9 cellular contexts compared by ENCODE assay signal in genomic region chr4:143911528-143912407, GRCh38. TPM values are rescaled to one million over a fixed set of nuclear protein-coding genes. Genes with fewer than 3 reads are reported as not detected.
DNase-seq lines count a peak whose midpoint lies in the region; ATAC-seq and TF ChIP-seq lines count a peak whose summit lies in the region.
"Not testable (repeated sequence)": the region's sequence is repeated elsewhere in the genome, so short reads cannot be mapped to it uniquely, and the experiment has no call there.
"Had no signal": no experiment of that assay in that cellular context is flagged by ENCODE, and none has a peak within 500 bp of the region (broad histone marks: within the 10 kb centered on the region; RNA-seq: fewer than 3 reads in every experiment).

No MANE protein-coding gene starts in this region.

- H3K9ac ChIP-seq in SK-N-MC (ENCODE audit: insufficient read length) = peak overlapping the region; percentile 59

- WGBS in esophagus muscularis mucosa = 51% methylated on average over 18 of the region's 59 CpGs

- peak overlapping the region; percentile 68 to 92 (median 92) for H3K4me3 Mint-ChIP-seq in CD4-positive, CD25-positive, alpha-beta regulatory T cell

- H3K36me3 ChIP-seq in CD4-positive, CD25-positive, alpha-beta regulatory T cell (ENCODE audit: control insufficient read depth, insufficient read depth, low read length); SK-N-MC (ENCODE audit: insufficient read depth, low read length); esophagus muscularis mucosa; mucosa of descending colon (ENCODE audit: low read depth): not testable (repeated sequence)

- intact Hi-C loops in esophagus muscularis mucosa (cut with DNase I); mucosa of descending colon (cut with DNase I, micrococcal nuclease): not testable (repeated sequence)

- TF ChIP-seq EP300 in esophagus muscularis mucosa (IDR thresholded peaks at IDR 0.05) = not testable (repeated sequence)

- not testable (repeated sequence) for TF ChIP-seq POLR2A in esophagus muscularis mucosa (IDR thresholded peaks at IDR 0.05; ENCODE audit: low read depth)

- H3K4me1 Mint-ChIP-seq in CD4-positive, CD25-positive, alpha-beta regulatory T cell = peaks cover 0 to 21% (median 9%) of the 10 kb centered on the region in 4 donors

- not testable (repeated sequence) for H3K27ac ChIP-seq in CD4-positive, CD25-positive, alpha-beta regulatory T cell (ENCODE audit: insufficient read depth, low read length, poor library complexity, severe bottlenecking); SK-N-MC
- peak overlapping the region in 1 of 4 donors; percentile 54 for H3K27ac ChIP-seq in esophagus muscularis mucosa (replicated peaks in 1 of 4)

- not testable (repeated sequence) for H3K4me1 ChIP-seq in CD4-positive, CD25-positive, alpha-beta regulatory T cell (ENCODE audit: control insufficient read depth, insufficient read depth, low read length, poor library complexity, severe bottlenecking); esophagus muscularis mucosa; mucosa of descending colon (ENCODE audit: low read depth)

- TF ChIP-seq CTCF in esophagus muscularis mucosa (IDR thresholded peaks at IDR 0.05); mucosa of descending colon (IDR thresholded peaks at IDR 0.05): not testable (repeated sequence)

- H3K27me3 ChIP-seq in CD4-positive, CD25-positive, alpha-beta regulatory T cell (ENCODE audit: control insufficient read depth, insufficient read depth, low read length); esophagus muscularis mucosa: not testable (repeated sequence)

- H3K36me3 Mint-ChIP-seq in CD4-positive, CD25-positive, alpha-beta regulatory T cell = not testable (repeated sequence)

- not testable (repeated sequence) for H3K27me3 Mint-ChIP-seq in CD4-positive, CD25-positive, alpha-beta regulatory T cell

- ATAC-seq in CD4-positive, CD25-positive, alpha-beta regulatory T cell (ENCODE audit: low read depth in 2 of 2) = peak; percentile 53 to 60
- ATAC-seq in HG02884 (IDR thresholded peaks at IDR 0.05; ENCODE audit: unreplicated experiment) (peak; percentile 58), mucosa of descending colon (peak; percentile 61)

- H3K9me3 ChIP-seq in CD4-positive, CD25-positive, alpha-beta regulatory T cell (ENCODE audit: control insufficient read depth in 2 of 2, low read length in 2 of 2); SK-N-MC (ENCODE audit: low read depth, low read length); esophagus muscularis mucosa; mucosa of descending colon: not testable (repeated sequence)

- DNase-seq in CD4-positive, CD25-positive, alpha-beta regulatory T cell = peak in 2 of 3 donors; percentile 28 to 51
- DNase-seq in GM19238 (ENCODE audit: insufficient read length, low spot score) = peak; percentile 2
- DNase-seq in SK-N-MC (ENCODE audit: low read depth, low spot score); esophagus muscularis mucosa (ENCODE audit: extremely low spot score): not testable (repeated sequence)
- peak; percentile 76 for DNase-seq in activated effector memory CD4-positive, alpha-beta T cell treated with anti-CD3 and anti-CD28 coated beads, Interleukin-2, amount 50 U/mL, for 16 hours
- peak; percentile 14 to 57 (median 38) for DNase-seq in mucosa of descending colon
- DNase-seq in stimulated activated CD8-positive, alpha-beta memory T cell treated with anti-CD3 and anti-CD28 coated beads, Interleukin-12 subunit alpha, Interleukin-12 subunit beta, amount 100 ng/mL, for 24 hours (ENCODE audit: extremely low read depth) = peak; percentile 0

- not testable (repeated sequence) for H3K9me3 Mint-ChIP-seq in CD4-positive, CD25-positive, alpha-beta regulatory T cell

- H3K4me3 ChIP-seq in CD4-positive, CD25-positive, alpha-beta regulatory T cell (ENCODE audit: low read depth, low read length) = peak overlapping the region; percentile 32
- peak overlapping the region; percentile 77 for H3K4me3 ChIP-seq in SK-N-MC
- peak overlapping the region; percentile 42 to 60 (median 46) for H3K4me3 ChIP-seq in esophagus muscularis mucosa
- not testable (repeated sequence) for H3K4me3 ChIP-seq in mucosa of descending colon

- H3K27ac Mint-ChIP-seq in CD4-positive, CD25-positive, alpha-beta regulatory T cell = peak overlapping the region; percentile 84 to 89 (median 86)

RNA-seq across cellular contexts. Expression of gene GYPE, which starts 6.4 kb away (rescaled TPM):
- not detected for total RNA-seq in CD4-positive, CD25-positive, alpha-beta regulatory T cell
- 1 to 10 TPM in 2 of 4 donors, under 1 TPM in 1, not detected in 1; 0.49 to 3.1 (median 2.6) TPM for polyA plus RNA-seq in CD4-positive, CD25-positive, alpha-beta regulatory T cell
- under 1 TPM in 1 of 4 donors, not detected in 3; 0.33 TPM for total RNA-seq in esophagus muscularis mucosa
- total RNA-seq in mucosa of descending colon = under 1 TPM in 1 of 3 donors, not detected in 2; 0.66 TPM
- total RNA-seq: Calu3 had no signal
